In genomic region chr10:101831169-101831811, GRCh38 we compare ENCODE assay signal across 10 cellular contexts. TPM values are rescaled to one million over a fixed set of nuclear protein-coding genes. Genes with fewer than 3 reads are reported as not detected.
A peak's percentile ranks its signal among the peaks of the same experiment; 100 is the strongest.
DNase-seq lines count a peak whose midpoint lies in the region; ATAC-seq and TF ChIP-seq lines count a peak whose summit lies in the region.
"Had no signal": no experiment of that assay in that cellular context is flagged by ENCODE, and none has a peak within 500 bp of the region (broad histone marks: within the 10 kb centered on the region; RNA-seq: fewer than 3 reads in every experiment).

No MANE protein-coding gene starts in this region.

- in situ Hi-C loops in astrocyte of the spinal cord (cut with HindIII; ENCODE audit: low sequenced_read_pairs), result no loop called here

- TF ChIP-seq CTCF in astrocyte of the spinal cord (IDR thresholded peaks at IDR 0.05; ENCODE audit: low read depth, low read length), result no peak
- no peak for TF ChIP-seq CTCF in lower lobe of right lung (IDR thresholded peaks at IDR 0.05)
- TF ChIP-seq CTCF in type B pancreatic cell (conservative IDR thresholded peaks at IDR 0.05), result no peak

- peaks cover 58% of the 10 kb centered on the region for H3K4me1 Mint-ChIP-seq in activated naive CD4-positive, alpha-beta T cell treated with anti-CD3 and anti-CD28 coated beads, Interleukin-2, amount 50 U/mL, for 24 hours
- H3K4me1 Mint-ChIP-seq in type B pancreatic cell (ENCODE audit: unreplicated experiment), result peaks cover 29% of the 10 kb centered on the region

- DNase-seq in activated naive CD4-positive, alpha-beta T cell treated with anti-CD3 and anti-CD28 coated beads, Interleukin-2, amount 50 U/mL, for 16 hours, result no peak
- no peak for DNase-seq in astrocyte of the spinal cord (ENCODE audit: low read depth, low spot score)
- peak; percentile 38 for DNase-seq in lower lobe of right lung
- DNase-seq in type B pancreatic cell (ENCODE audit: extremely low spot score, unreplicated experiment), result no peak
- no peak for DNase-seq in Ammon's horn (ENCODE audit: low spot score)

- peak overlapping the region; percentile 45 for H3K4me3 ChIP-seq in astrocyte of the spinal cord (ENCODE audit: low read depth, low read length)
- peak overlapping the region; percentile 61 for H3K4me3 ChIP-seq in lower lobe of right lung

- H3K9me3 ChIP-seq in lower lobe of right lung, result no peaks in the 10 kb centered on the region

- no peaks in the 10 kb centered on the region for H3K36me3 Mint-ChIP-seq in activated naive CD4-positive, alpha-beta T cell treated with anti-CD3 and anti-CD28 coated beads, Interleukin-2, amount 50 U/mL, for 24 hours
- H3K36me3 Mint-ChIP-seq in type B pancreatic cell, result no peaks in the 10 kb centered on the region

- H3K27me3 Mint-ChIP-seq in activated naive CD4-positive, alpha-beta T cell treated with anti-CD3 and anti-CD28 coated beads, Interleukin-2, amount 50 U/mL, for 24 hours, result no peaks in the 10 kb centered on the region
- H3K27me3 Mint-ChIP-seq in type B pancreatic cell, result peaks cover 2% of the 10 kb centered on the region

- intact Hi-C loops in lower lobe of right lung (cut with DNase I), result no loop called here

- H3K9me3 Mint-ChIP-seq in activated naive CD4-positive, alpha-beta T cell treated with anti-CD3 and anti-CD28 coated beads, Interleukin-2, amount 50 U/mL, for 24 hours, result no peaks in the 10 kb centered on the region
- no peaks in the 10 kb centered on the region for H3K9me3 Mint-ChIP-seq in type B pancreatic cell

- H3K27ac ChIP-seq in lower lobe of right lung, result peak overlapping the region; percentile 61

- H3K27me3 ChIP-seq in lower lobe of right lung (ENCODE audit: low read depth), result no peaks in the 10 kb centered on the region

- peak overlapping the region; percentile 97 for H3K27ac Mint-ChIP-seq in activated naive CD4-positive, alpha-beta T cell treated with anti-CD3 and anti-CD28 coated beads, Interleukin-2, amount 50 U/mL, for 24 hours
- H3K27ac Mint-ChIP-seq in type B pancreatic cell, result peak overlapping the region; percentile 96

- H3K4me1 ChIP-seq in lower lobe of right lung, result peaks cover 47% of the 10 kb centered on the region

- no peaks in the 10 kb centered on the region for H3K36me3 ChIP-seq in lower lobe of right lung

- ATAC-seq in lower lobe of right lung (no peak), GM18907 (IDR thresholded peaks at IDR 0.05; ENCODE audit: unreplicated experiment) (no peak), GM21381 (IDR thresholded peaks at IDR 0.05; ENCODE audit: unreplicated experiment) (no peak)

- H3K4me3 Mint-ChIP-seq in activated naive CD4-positive, alpha-beta T cell treated with anti-CD3 and anti-CD28 coated beads, Interleukin-2, amount 50 U/mL, for 24 hours, result peak overlapping the region; percentile 80
- peak overlapping the region; percentile 87 for H3K4me3 Mint-ChIP-seq in type B pancreatic cell

RNA-seq across cellular contexts. Expression of gene KCNIP2, which starts 12.3 kb away (rescaled TPM):
- total RNA-seq in lower lobe of right lung, result 3.7 TPM
- total RNA-seq in type B pancreatic cell (ENCODE audit: low replicate concordance), result 1.4 and 4.9 TPM in 2 replicates

RNA-seq across cellular contexts. Expression of gene OGA, which starts 13.0 kb away (rescaled TPM):
- total RNA-seq in lower lobe of right lung (113 TPM), type B pancreatic cell (ENCODE audit: low replicate concordance) (99.5 and 99.6 TPM in 2 replicates)

RNA-seq across cellular contexts. Expression of gene NPM3, which starts 48.0 kb away (rescaled TPM):
- total RNA-seq in lower lobe of right lung, result 17.4 TPM
- total RNA-seq in type B pancreatic cell (ENCODE audit: low replicate concordance), result 47.2 and 63.6 TPM in 2 replicates

RNA-seq across cellular contexts. Expression of gene FGF8, which starts 55.4 kb away (rescaled TPM):
- total RNA-seq in lower lobe of right lung (not detected), type B pancreatic cell (ENCODE audit: low replicate concordance) (3.8 TPM in 1 of 2 replicates, not detected in the other)
- total RNA-seq: glomerular endothelial cell, LHCN-M2 had no signal
